Comparison of ENCODE assay signal across 1 cellular context in the genomic region with DNA sequence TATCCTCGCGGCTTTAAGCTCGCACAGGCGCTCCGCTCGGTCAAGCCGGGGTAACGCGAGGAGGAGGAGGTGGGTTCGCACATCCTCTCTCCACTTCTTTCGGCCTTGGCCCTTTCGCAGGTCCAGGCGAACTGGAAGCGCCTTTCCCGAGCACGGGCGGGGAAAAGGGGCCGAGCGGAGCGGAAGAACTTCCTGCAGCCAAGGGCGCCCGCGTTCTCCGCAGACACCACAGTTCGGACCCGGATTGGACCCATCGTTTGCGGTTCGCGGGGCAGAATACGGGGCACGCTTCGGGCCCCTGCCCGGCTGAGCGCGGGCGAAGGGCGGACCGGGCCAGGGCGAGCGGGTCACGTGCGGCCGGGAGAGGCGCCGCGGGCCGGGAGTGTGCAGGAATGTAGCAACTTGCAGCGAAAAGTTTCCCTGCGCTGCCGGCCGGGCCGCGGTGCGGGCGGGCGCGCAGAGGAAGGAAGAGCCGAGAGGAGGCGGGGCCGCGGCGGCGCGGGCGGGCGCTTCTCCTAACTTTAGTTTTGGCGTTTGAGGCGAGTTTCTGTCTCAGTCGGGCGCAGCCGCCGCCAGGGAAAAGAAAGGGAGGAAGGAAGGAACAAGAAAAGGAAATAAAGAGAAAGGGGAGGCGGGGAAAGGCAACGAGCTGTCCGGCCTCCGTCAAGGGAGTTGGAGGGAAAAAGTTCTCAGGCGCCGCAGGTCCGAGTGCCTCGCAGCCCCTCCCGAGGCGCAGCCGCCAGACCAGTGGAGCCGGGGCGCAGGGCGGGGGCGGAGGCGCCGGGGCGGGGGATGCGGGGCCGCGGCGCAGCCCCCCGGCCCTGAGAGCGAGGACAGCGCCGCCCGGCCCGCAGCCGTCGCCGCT.
A peak's percentile ranks its signal among the peaks of the same experiment; 100 is the strongest.
TF ChIP-seq lines count a peak whose summit lies in the region.

YAP1 (plus strand) TSS at position 552 of the 865 bp plus-strand sequence. CDS start 402 bp downstream, outside the sequence.

TF ChIP-seq in HepG2, 621 proteins besides CTCF, POLR2A, EP300 and RAD21 (continued from another document and continues in another):
- TF ChIP-seq AKAP8 (CRISPR knock-in tag; IDR thresholded peaks at IDR 0.05): peak; percentile 92
- TF ChIP-seq, protein P1, sequence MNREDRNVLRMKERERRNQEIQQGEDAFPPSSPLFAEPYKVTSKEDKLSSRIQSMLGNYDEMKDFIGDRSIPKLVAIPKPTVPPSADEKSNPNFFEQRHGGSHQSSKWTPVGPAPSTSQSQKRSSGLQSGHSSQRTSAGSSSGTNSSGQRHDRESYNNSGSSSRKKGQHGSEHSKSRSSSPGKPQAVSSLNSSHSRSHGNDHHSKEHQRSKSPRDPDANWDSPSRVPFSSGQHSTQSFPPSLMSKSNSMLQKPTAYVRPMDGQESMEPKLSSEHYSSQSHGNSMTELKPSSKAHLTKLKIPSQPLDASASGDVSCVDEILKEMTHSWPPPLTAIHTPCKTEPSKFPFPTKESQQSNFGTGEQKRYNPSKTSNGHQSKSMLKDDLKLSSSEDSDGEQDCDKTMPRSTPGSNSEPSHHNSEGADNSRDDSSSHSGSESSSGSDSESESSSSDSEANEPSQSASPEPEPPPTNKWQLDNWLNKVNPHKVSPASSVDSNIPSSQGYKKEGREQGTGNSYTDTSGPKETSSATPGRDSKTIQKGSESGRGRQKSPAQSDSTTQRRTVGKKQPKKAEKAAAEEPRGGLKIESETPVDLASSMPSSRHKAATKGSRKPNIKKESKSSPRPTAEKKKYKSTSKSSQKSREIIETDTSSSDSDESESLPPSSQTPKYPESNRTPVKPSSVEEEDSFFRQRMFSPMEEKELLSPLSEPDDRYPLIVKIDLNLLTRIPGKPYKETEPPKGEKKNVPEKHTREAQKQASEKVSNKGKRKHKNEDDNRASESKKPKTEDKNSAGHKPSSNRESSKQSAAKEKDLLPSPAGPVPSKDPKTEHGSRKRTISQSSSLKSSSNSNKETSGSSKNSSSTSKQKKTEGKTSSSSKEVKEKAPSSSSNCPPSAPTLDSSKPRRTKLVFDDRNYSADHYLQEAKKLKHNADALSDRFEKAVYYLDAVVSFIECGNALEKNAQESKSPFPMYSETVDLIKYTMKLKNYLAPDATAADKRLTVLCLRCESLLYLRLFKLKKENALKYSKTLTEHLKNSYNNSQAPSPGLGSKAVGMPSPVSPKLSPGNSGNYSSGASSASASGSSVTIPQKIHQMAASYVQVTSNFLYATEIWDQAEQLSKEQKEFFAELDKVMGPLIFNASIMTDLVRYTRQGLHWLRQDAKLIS (CRISPR knock-in tag; IDR thresholded peaks at IDR 0.05): no peak
- peak; percentile 76 for TF ChIP-seq PATZ1 (CRISPR knock-in tag; IDR thresholded peaks at IDR 0.05)
- peak; percentile 89; the same call in 1 of the 2 replicates for TF ChIP-seq CAMTA2 (CRISPR knock-in tag; IDR thresholded peaks at IDR 0.05; ENCODE audit: borderline replicate concordance)
- TF ChIP-seq ARID2 (CRISPR knock-in tag; IDR thresholded peaks at IDR 0.05; ENCODE audit: borderline replicate concordance): peak; percentile 91; the same call in 1 of the 2 replicates
- TF ChIP-seq MYNN (CRISPR knock-in tag; IDR thresholded peaks at IDR 0.05; ENCODE audit: low read depth): no peak
- peak; percentile 55; the same call in 1 of the 2 replicates for TF ChIP-seq NCOA2 (CRISPR knock-in tag; IDR thresholded peaks at IDR 0.05)
- peak; percentile 80; the same call in 1 of the 2 replicates for TF ChIP-seq BORCS8-MEF2B (CRISPR knock-in tag; IDR thresholded peaks at IDR 0.05)
- TF ChIP-seq ARNTL (CRISPR knock-in tag; IDR thresholded peaks at IDR 0.05): peak; percentile 90
- peak; percentile 63; the same call in 1 of the 2 replicates for TF ChIP-seq SKIL (CRISPR knock-in tag; IDR thresholded peaks at IDR 0.05; ENCODE audit: borderline replicate concordance)
- peak; percentile 98 for TF ChIP-seq BHLHE40 (IDR thresholded peaks at IDR 0.05; ENCODE audit: low read length)
- TF ChIP-seq POLR2G (IDR thresholded peaks at IDR 0.05; ENCODE audit: low read depth, low read length): peak; percentile 86
- TF ChIP-seq ISX (CRISPR knock-in tag; conservative IDR thresholded peaks at IDR 0.05): peak; percentile 81; the same call in 1 of the 2 replicates
- no peak for TF ChIP-seq NR2F6 (IDR thresholded peaks at IDR 0.05)
- no peak for TF ChIP-seq NR2F6 (CRISPR knock-in tag; IDR thresholded peaks at IDR 0.05)
- peak; percentile 87 for TF ChIP-seq ESRRA (CRISPR knock-in tag; IDR thresholded peaks at IDR 0.05; ENCODE audit: low read depth)
- TF ChIP-seq CREM (IDR thresholded peaks at IDR 0.05): no peak
- TF ChIP-seq CREM (CRISPR knock-in tag; IDR thresholded peaks at IDR 0.05): no peak
- TF ChIP-seq MYPOP (CRISPR knock-in tag; IDR thresholded peaks at IDR 0.05): peak; percentile 45; the same call in 1 of the 2 replicates
- no peak for TF ChIP-seq TCF12 (IDR thresholded peaks at IDR 0.05)
- TF ChIP-seq TCF12 (CRISPR knock-in tag; IDR thresholded peaks at IDR 0.05): 0 out of 2 replicates have a peak, but pooled peaks have one; percentile 30
- no peak; the same call in 1 of the 2 replicates for TF ChIP-seq KDM5A (IDR thresholded peaks at IDR 0.05; ENCODE audit: borderline replicate concordance, low read length)
- peak; percentile 72; the same call in 1 of the 2 replicates for TF ChIP-seq ZNF441 (CRISPR knock-in tag; IDR thresholded peaks at IDR 0.05; ENCODE audit: borderline replicate concordance)
- no peak for TF ChIP-seq CBX1 (IDR thresholded peaks at IDR 0.05; ENCODE audit: low read depth)
- peak; percentile 62; the same call in 1 of the 2 replicates for TF ChIP-seq ZNF784 (CRISPR knock-in tag; IDR thresholded peaks at IDR 0.05; ENCODE audit: borderline replicate concordance)
- no peak for TF ChIP-seq ZSCAN22 (CRISPR knock-in tag; IDR thresholded peaks at IDR 0.05)
- TF ChIP-seq GATA4 (IDR thresholded peaks at IDR 0.05; ENCODE audit: borderline replicate concordance, low read depth): no peak
- TF ChIP-seq ZEB1 (IDR thresholded peaks at IDR 0.05; ENCODE audit: insufficient replicate concordance, low read depth): no peak
- no peak; the same call in 1 of the 2 replicates for TF ChIP-seq ZNF746 (CRISPR knock-in tag; IDR thresholded peaks at IDR 0.05)
- TF ChIP-seq KDM6A (CRISPR knock-in tag; IDR thresholded peaks at IDR 0.05; ENCODE audit: low read depth): no peak
- peak; percentile 85 for TF ChIP-seq IKZF5 (CRISPR knock-in tag; IDR thresholded peaks at IDR 0.05)
- TF ChIP-seq ETS1 (CRISPR knock-in tag; IDR thresholded peaks at IDR 0.05): no peak
- TF ChIP-seq ZNF761 (CRISPR knock-in tag; conservative IDR thresholded peaks at IDR 0.05): peak; percentile 54; the same call in 1 of the 2 replicates
- 0 out of 2 replicates have a peak, but pooled peaks have one; percentile 11 for TF ChIP-seq LCORL (IDR thresholded peaks at IDR 0.05)
- TF ChIP-seq LCORL (CRISPR knock-in tag; IDR thresholded peaks at IDR 0.05): peak; percentile 56; the same call in 1 of the 2 replicates
- no peak for TF ChIP-seq RFX3 (CRISPR knock-in tag; IDR thresholded peaks at IDR 0.05)
- TF ChIP-seq, protein P2, sequence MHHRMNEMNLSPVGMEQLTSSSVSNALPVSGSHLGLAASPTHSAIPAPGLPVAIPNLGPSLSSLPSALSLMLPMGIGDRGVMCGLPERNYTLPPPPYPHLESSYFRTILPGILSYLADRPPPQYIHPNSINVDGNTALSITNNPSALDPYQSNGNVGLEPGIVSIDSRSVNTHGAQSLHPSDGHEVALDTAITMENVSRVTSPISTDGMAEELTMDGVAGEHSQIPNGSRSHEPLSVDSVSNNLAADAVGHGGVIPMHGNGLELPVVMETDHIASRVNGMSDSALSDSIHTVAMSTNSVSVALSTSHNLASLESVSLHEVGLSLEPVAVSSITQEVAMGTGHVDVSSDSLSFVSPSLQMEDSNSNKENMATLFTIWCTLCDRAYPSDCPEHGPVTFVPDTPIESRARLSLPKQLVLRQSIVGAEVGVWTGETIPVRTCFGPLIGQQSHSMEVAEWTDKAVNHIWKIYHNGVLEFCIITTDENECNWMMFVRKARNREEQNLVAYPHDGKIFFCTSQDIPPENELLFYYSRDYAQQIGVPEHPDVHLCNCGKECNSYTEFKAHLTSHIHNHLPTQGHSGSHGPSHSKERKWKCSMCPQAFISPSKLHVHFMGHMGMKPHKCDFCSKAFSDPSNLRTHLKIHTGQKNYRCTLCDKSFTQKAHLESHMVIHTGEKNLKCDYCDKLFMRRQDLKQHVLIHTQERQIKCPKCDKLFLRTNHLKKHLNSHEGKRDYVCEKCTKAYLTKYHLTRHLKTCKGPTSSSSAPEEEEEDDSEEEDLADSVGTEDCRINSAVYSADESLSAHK (CRISPR knock-in tag; IDR thresholded peaks at IDR 0.05; ENCODE audit: borderline replicate concordance): no peak; the same call in 1 of the 2 replicates
- no peak for TF ChIP-seq TOE1 (CRISPR knock-in tag; IDR thresholded peaks at IDR 0.05)
- TF ChIP-seq ZNF577 (CRISPR knock-in tag; IDR thresholded peaks at IDR 0.05; ENCODE audit: borderline replicate concordance, low read depth): no peak
- TF ChIP-seq KLF16 (CRISPR knock-in tag; IDR thresholded peaks at IDR 0.05): peak in 1 of 2 experiments; percentile 90; a peak in 2 of 4 replicates
- peak; percentile 88 for TF ChIP-seq ZNF766 (CRISPR knock-in tag; IDR thresholded peaks at IDR 0.05; ENCODE audit: borderline replicate concordance)
- TF ChIP-seq ZSCAN20 (CRISPR knock-in tag; IDR thresholded peaks at IDR 0.05; ENCODE audit: borderline replicate concordance): no peak
